Comparison of ENCODE assay signal across 16 cellular contexts in the genomic region with DNA sequence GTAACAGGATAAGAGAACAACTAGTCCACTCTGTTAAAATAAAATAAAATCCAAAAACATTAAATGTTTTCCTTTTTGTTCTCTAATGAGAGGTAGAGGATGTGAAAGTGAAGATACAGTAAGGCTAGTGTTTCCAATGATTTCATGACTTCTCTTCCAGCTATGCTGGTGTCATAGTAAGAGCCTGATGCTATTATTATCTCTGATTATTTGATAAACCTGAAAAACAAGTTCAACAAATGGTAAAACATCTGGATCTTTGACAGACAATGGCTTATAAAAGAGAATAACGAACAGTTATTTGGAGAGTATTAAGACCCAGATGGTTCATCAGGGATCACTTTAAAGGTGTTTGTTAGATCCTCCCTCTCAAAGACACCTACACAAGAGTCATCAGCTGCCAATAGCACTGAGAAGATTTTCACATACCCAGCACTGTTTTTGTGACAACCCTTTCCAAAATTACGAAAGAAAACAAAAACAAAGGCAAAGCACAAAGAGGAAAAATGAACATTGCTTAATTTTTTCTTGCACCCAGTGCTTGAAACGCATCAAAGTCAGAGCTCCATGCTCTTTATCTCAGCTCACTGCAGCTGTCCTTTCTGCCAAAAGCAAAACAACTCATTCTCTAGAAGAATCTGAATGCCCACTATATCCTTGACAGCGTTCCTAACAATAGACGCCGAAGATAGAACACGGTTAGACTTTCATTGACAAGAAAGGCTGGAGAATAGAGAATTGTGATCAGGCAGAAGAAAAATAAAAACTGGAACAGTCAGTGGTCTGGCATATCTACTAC.
DNase-seq lines count a peak whose midpoint lies in the region; ATAC-seq and TF ChIP-seq lines count a peak whose summit lies in the region.
"Had no signal": no experiment of that assay in that cellular context is flagged by ENCODE, and none has a peak within 500 bp of the region (broad histone marks: within the 10 kb centered on the region; RNA-seq: fewer than 3 reads in every experiment).

No MANE protein-coding gene starts in this region.

- no peak for TF ChIP-seq POLR2A in breast epithelium (IDR thresholded peaks at IDR 0.05)

- no peaks in the 10 kb centered on the region for H3K36me3 ChIP-seq in mammary epithelial cell (ENCODE audit: insufficient read depth, low read length)
- H3K36me3 ChIP-seq in breast epithelium: no peaks in the 10 kb centered on the region
- H3K36me3 ChIP-seq in OCI-LY7 (ENCODE audit: insufficient read depth, low read length): no peaks in the 10 kb centered on the region
- H3K36me3 ChIP-seq in upper lobe of right lung: no peaks in the 10 kb centered on the region
- H3K36me3 ChIP-seq: neural progenitor cell had no signal

- peak; percentile 32 for DNase-seq in mammary epithelial cell
- DNase-seq in breast epithelium (ENCODE audit: low spot score in 2 of 2): no peak
- DNase-seq in OCI-LY7 (ENCODE audit: low spot score): peak; percentile 44
- peak; percentile 14 for DNase-seq in medulla oblongata (ENCODE audit: extremely low spot score)
- DNase-seq in upper lobe of right lung: no peak
- DNase-seq in SK-N-DZ (ENCODE audit: low spot score): no peak
- no peak for DNase-seq in activated T-cell treated with anti-CD3 and anti-CD28 coated beads, Interleukin-2, amount 50 U/mL, for 24 hours
- no peak for DNase-seq in type B pancreatic cell (ENCODE audit: extremely low spot score, unreplicated experiment)
- DNase-seq: DMS79, GOT3, NCI-H1105 treated with DMSO at 0.1 percent for 48 hours, NCI-H524 treated with DMSO at 0.1 percent for 48 hours, SHP77 had no signal

- H3K4me1 ChIP-seq in mammary epithelial cell (ENCODE audit: insufficient read depth, low read length) (peaks cover 27% of the 10 kb centered on the region), breast epithelium (no peaks in the 10 kb centered on the region), OCI-LY7 (ENCODE audit: insufficient read depth, low read length, poor library complexity, severe bottlenecking) (peaks cover 86% of the 10 kb centered on the region), upper lobe of right lung (peaks cover 13% of the 10 kb centered on the region)
- H3K4me1 ChIP-seq: neural progenitor cell had no signal

- H3K27me3 ChIP-seq in mammary epithelial cell (ENCODE audit: insufficient read depth, low read length): no peaks in the 10 kb centered on the region
- no peaks in the 10 kb centered on the region for H3K27me3 ChIP-seq in breast epithelium
- H3K27me3 ChIP-seq in upper lobe of right lung: no peaks in the 10 kb centered on the region
- H3K27me3 ChIP-seq: neural progenitor cell had no signal

- no peak for ATAC-seq in upper lobe of right lung
- ATAC-seq: activated naive CD4-positive, alpha-beta T cell treated with anti-CD3 and anti-CD28 coated beads, Interleukin-2, amount 50 U/mL, for 72 hours had no signal

- dilution Hi-C loops in mammary epithelial cell (cut with HindIII; ENCODE audit: low sequenced_read_pairs): no loop called here

- BruUV-seq in mammary epithelial cell (replicated peaks; lab: Mats Ljungman, UMichigan) (no TSS peak), OCI-LY7 (replicated peaks; lab: Mats Ljungman, UMichigan) (no TSS peak)

- POLR2A ChIA-PET in OCI-LY7 (lab: Charles Lee): interaction anchor here (0.5 to 4.3 kb wide), 18 partner anchors 9 to 1814 kb away, joined by 3 to 25 read pairs (median 4); no protein-coding TSS in a partner anchor

- no peak overlapping the region for H3K4me2 ChIP-seq in mammary epithelial cell (ENCODE audit: insufficient read depth, low read depth, low read length)
- H3K4me2 ChIP-seq in OCI-LY7 (ENCODE audit: low read length): peak overlapping the region; percentile 88
- H3K4me2 ChIP-seq: neural progenitor cell had no signal

- H2AFZ ChIP-seq in mammary epithelial cell (ENCODE audit: low read depth, low read length): no peak overlapping the region
- peak overlapping the region; percentile 94 for H2AFZ ChIP-seq in OCI-LY7 (ENCODE audit: low read length)
- H2AFZ ChIP-seq: neural progenitor cell had no signal

- H3K27ac Mint-ChIP-seq in activated T-cell treated with anti-CD3 and anti-CD28 coated beads, Interleukin-2, amount 50 U/mL, for 24 hours: no peak overlapping the region
- H3K27ac Mint-ChIP-seq in type B pancreatic cell: no peak overlapping the region
- H3K27ac Mint-ChIP-seq: activated naive CD4-positive, alpha-beta T cell treated with anti-CD3 and anti-CD28 coated beads, Interleukin-2, amount 50 U/mL, for 72 hours; neural progenitor cell had no signal

- H3K4me1 Mint-ChIP-seq in activated T-cell treated with anti-CD3 and anti-CD28 coated beads, Interleukin-2, amount 50 U/mL, for 24 hours (ENCODE audit: low read depth): no peaks in the 10 kb centered on the region
- H3K4me1 Mint-ChIP-seq in type B pancreatic cell (ENCODE audit: unreplicated experiment): peaks cover 52% of the 10 kb centered on the region

- no peak overlapping the region for H3K27ac ChIP-seq in mammary epithelial cell (ENCODE audit: insufficient read depth, low read depth, low read length)
- H3K27ac ChIP-seq in breast epithelium: no peak overlapping the region
- peak overlapping the region; percentile 84 for H3K27ac ChIP-seq in OCI-LY7 (ENCODE audit: low read depth, low read length, poor library complexity, severe bottlenecking)
- peak overlapping the region; percentile 20 for H3K27ac ChIP-seq in upper lobe of right lung
- H3K27ac ChIP-seq: neural progenitor cell, skin epidermis had no signal

- no peak overlapping the region for H3K9ac ChIP-seq in mammary epithelial cell (ENCODE audit: insufficient read depth, low read length)
- H3K9ac ChIP-seq: neural progenitor cell had no signal

- no peaks in the 10 kb centered on the region for H3K9me3 Mint-ChIP-seq in activated T-cell treated with anti-CD3 and anti-CD28 coated beads, Interleukin-2, amount 50 U/mL, for 24 hours
- no peaks in the 10 kb centered on the region for H3K9me3 Mint-ChIP-seq in type B pancreatic cell
- H3K9me3 Mint-ChIP-seq: activated naive CD4-positive, alpha-beta T cell treated with anti-CD3 and anti-CD28 coated beads, Interleukin-2, amount 50 U/mL, for 72 hours; neural progenitor cell had no signal

- intact Hi-C loops in mammary epithelial cell (cut with micrococcal nuclease): no loop called here
- intact Hi-C loops in breast epithelium (cut with DNase I; ENCODE audit: low total_unique reads): no loop called here
- intact Hi-C loops in OCI-LY7 (cut with micrococcal nuclease; ENCODE audit: unreplicated experiment): loop anchor here (2.0 to 5.0 kb wide), 3 partner anchors 39 to 164 kb away; no protein-coding TSS in a partner anchor
- intact Hi-C loops in upper lobe of right lung (cut with DNase I): no loop called here

- no peaks in the 10 kb centered on the region for H3K9me2 ChIP-seq in OCI-LY7 (ENCODE audit: insufficient read depth, low read length)

- H4K20me1 ChIP-seq in mammary epithelial cell (ENCODE audit: insufficient read depth, low read length): no peaks in the 10 kb centered on the region
- no peaks in the 10 kb centered on the region for H4K20me1 ChIP-seq in OCI-LY7 (ENCODE audit: insufficient read depth, low read length)

- CTCF ChIA-PET in mammary epithelial cell (lab: Charles Lee; ENCODE audit: low non-redundant PET) (no interaction called here), OCI-LY7 (lab: Charles Lee; ENCODE audit: unreplicated experiment) (no interaction called here)

- H3K4me3 Mint-ChIP-seq in activated T-cell treated with anti-CD3 and anti-CD28 coated beads, Interleukin-2, amount 50 U/mL, for 24 hours: no peak overlapping the region
- no peak overlapping the region for H3K4me3 Mint-ChIP-seq in type B pancreatic cell
- H3K4me3 Mint-ChIP-seq: neural progenitor cell had no signal

- H3K27me3 Mint-ChIP-seq in activated T-cell treated with anti-CD3 and anti-CD28 coated beads, Interleukin-2, amount 50 U/mL, for 24 hours: no peaks in the 10 kb centered on the region
- no peaks in the 10 kb centered on the region for H3K27me3 Mint-ChIP-seq in type B pancreatic cell

- H3K36me3 Mint-ChIP-seq in activated T-cell treated with anti-CD3 and anti-CD28 coated beads, Interleukin-2, amount 50 U/mL, for 24 hours (ENCODE audit: low read depth): no peaks in the 10 kb centered on the region
- peaks cover 3% of the 10 kb centered on the region for H3K36me3 Mint-ChIP-seq in type B pancreatic cell
- H3K36me3 Mint-ChIP-seq: activated naive CD4-positive, alpha-beta T cell treated with anti-CD3 and anti-CD28 coated beads, Interleukin-2, amount 50 U/mL, for 72 hours; neural progenitor cell had no signal

- in situ Hi-C loops in mammary epithelial cell (cut with MboI; ENCODE audit: low sequenced_read_pairs in 2 of 2): loop anchor here in 1 of 2 donors (25.0 kb wide), 1 partner anchor 154 kb away; no protein-coding TSS in a partner anchor

- no peak for TF ChIP-seq CTCF in mammary epithelial cell (conservative IDR thresholded peaks at IDR 0.05 in 1 of 2, IDR thresholded peaks at IDR 0.05 in 1 of 2; ENCODE audit: extremely low read depth in 1 of 2, insufficient read depth in 1 of 2, low read depth in 1 of 2, low read length in 2 of 2)
- TF ChIP-seq CTCF in breast epithelium (IDR thresholded peaks at IDR 0.05): no peak
- no peak for TF ChIP-seq CTCF in OCI-LY7 (conservative IDR thresholded peaks at IDR 0.05; ENCODE audit: low read length)
- TF ChIP-seq CTCF in upper lobe of right lung (IDR thresholded peaks at IDR 0.05): no peak
- no peak for TF ChIP-seq CTCF in type B pancreatic cell (conservative IDR thresholded peaks at IDR 0.05)

- H3K4me3 ChIP-seq in mammary epithelial cell (replicated peaks in 1 of 3; ENCODE audit: insufficient read depth in 1 of 3, low read depth in 2 of 3, low read length in 3 of 3) (no peak overlapping the region), breast epithelium (no peak overlapping the region), OCI-LY7 (ENCODE audit: low read depth, low read length, poor library complexity, severe bottlenecking) (peak overlapping the region; percentile 63), upper lobe of right lung (no peak overlapping the region)
- H3K4me3 ChIP-seq: neural progenitor cell, skin epidermis had no signal

- 78% methylated on average over 7 of the region's 7 CpGs for WGBS in mammary epithelial cell (ENCODE audit: low coverage, missing lambda C conversion rate)

- H3K9me3 ChIP-seq in mammary epithelial cell (replicated peaks; ENCODE audit: insufficient read depth, low read length) (no peaks in the 10 kb centered on the region), breast epithelium (no peaks in the 10 kb centered on the region), OCI-LY7 (ENCODE audit: low read length) (no peaks in the 10 kb centered on the region), upper lobe of right lung (no peaks in the 10 kb centered on the region)

- H3K79me2 ChIP-seq in mammary epithelial cell (ENCODE audit: insufficient read depth, low read length): no peaks in the 10 kb centered on the region
- no peaks in the 10 kb centered on the region for H3K79me2 ChIP-seq in OCI-LY7 (ENCODE audit: insufficient read depth, low read depth, low read length)

Comparison
In these comparisons a context has a peak if more than half of its experiments do, and no peak if none do; other contexts are left out.
1. DNase-seq: peak in mammary epithelial cell (single experiment), OCI-LY7 (single experiment) and medulla oblongata (single experiment); none in breast epithelium (0 of 2), upper lobe of right lung (single experiment), SK-N-DZ (single experiment), activated T-cell treated with anti-CD3 and anti-CD28 coated beads, Interleukin-2, amount 50 U/mL, for 24 hours (single experiment) and type B pancreatic cell (single experiment).
2. H3K27ac ChIP-seq: peak in OCI-LY7 (single experiment) and upper lobe of right lung (single experiment); none in mammary epithelial cell (single experiment) and breast epithelium (0 of 2).